1 cellular context compared by ENCODE assay signal in genomic region chr15:58987036-58987435, GRCh38.
TF ChIP-seq lines count a peak whose summit lies in the region.

No MANE protein-coding gene starts in this region.

TF ChIP-seq in GM23338, 12 proteins besides CTCF, POLR2A, EP300 and RAD21 (continued from another document):
- TF ChIP-seq POLR2AphosphoS5 (IDR thresholded peaks at IDR 0.05; ENCODE audit: low read depth): no peak
- TF ChIP-seq, protein P1, sequence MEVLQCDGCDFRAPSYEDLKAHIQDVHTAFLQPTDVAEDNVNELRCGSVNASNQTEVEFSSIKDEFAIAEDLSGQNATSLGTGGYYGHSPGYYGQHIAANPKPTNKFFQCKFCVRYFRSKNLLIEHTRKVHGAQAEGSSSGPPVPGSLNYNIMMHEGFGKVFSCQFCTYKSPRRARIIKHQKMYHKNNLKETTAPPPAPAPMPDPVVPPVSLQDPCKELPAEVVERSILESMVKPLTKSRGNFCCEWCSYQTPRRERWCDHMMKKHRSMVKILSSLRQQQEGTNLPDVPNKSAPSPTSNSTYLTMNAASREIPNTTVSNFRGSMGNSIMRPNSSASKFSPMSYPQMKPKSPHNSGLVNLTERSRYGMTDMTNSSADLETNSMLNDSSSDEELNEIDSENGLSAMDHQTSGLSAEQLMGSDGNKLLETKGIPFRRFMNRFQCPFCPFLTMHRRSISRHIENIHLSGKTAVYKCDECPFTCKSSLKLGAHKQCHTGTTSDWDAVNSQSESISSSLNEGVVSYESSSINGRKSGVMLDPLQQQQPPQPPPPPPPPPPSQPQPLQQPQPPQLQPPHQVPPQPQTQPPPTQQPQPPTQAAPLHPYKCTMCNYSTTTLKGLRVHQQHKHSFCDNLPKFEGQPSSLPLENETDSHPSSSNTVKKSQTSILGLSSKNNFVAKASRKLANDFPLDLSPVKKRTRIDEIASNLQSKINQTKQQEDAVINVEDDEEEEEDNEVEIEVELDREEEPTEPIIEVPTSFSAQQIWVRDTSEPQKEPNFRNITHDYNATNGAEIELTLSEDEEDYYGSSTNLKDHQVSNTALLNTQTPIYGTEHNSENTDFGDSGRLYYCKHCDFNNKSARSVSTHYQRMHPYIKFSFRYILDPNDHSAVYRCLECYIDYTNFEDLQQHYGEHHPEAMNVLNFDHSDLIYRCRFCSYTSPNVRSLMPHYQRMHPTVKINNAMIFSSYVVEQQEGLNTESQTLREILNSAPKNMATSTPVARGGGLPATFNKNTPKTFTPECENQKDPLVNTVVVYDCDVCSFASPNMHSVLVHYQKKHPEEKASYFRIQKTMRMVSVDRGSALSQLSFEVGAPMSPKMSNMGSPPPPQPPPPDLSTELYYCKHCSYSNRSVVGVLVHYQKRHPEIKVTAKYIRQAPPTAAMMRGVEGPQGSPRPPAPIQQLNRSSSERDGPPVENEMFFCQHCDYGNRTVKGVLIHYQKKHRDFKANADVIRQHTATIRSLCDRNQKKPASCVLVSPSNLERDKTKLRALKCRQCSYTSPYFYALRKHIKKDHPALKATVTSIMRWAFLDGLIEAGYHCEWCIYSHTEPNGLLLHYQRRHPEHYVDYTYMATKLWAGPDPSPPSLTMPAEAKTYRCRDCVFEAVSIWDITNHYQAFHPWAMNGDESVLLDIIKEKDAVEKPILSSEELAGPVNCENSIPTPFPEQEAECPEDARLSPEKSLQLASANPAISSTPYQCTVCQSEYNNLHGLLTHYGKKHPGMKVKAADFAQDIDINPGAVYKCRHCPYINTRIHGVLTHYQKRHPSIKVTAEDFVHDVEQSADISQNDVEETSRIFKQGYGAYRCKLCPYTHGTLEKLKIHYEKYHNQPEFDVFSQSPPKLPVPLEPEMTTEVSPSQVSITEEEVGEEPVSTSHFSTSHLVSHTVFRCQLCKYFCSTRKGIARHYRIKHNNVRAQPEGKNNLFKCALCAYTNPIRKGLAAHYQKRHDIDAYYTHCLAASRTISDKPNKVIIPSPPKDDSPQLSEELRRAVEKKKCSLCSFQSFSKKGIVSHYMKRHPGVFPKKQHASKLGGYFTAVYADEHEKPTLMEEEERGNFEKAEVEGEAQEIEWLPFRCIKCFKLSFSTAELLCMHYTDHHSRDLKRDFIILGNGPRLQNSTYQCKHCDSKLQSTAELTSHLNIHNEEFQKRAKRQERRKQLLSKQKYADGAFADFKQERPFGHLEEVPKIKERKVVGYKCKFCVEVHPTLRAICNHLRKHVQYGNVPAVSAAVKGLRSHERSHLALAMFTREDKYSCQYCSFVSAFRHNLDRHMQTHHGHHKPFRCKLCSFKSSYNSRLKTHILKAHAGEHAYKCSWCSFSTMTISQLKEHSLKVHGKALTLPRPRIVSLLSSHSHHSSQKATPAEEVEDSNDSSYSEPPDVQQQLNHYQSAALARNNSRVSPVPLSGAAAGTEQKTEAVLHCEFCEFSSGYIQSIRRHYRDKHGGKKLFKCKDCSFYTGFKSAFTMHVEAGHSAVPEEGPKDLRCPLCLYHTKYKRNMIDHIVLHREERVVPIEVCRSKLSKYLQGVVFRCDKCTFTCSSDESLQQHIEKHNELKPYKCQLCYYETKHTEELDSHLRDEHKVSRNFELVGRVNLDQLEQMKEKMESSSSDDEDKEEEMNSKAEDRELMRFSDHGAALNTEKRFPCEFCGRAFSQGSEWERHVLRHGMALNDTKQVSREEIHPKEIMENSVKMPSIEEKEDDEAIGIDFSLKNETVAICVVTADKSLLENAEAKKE (CRISPR knock-in tag; IDR thresholded peaks at IDR 0.05): no peak
